In the genomic region with DNA sequence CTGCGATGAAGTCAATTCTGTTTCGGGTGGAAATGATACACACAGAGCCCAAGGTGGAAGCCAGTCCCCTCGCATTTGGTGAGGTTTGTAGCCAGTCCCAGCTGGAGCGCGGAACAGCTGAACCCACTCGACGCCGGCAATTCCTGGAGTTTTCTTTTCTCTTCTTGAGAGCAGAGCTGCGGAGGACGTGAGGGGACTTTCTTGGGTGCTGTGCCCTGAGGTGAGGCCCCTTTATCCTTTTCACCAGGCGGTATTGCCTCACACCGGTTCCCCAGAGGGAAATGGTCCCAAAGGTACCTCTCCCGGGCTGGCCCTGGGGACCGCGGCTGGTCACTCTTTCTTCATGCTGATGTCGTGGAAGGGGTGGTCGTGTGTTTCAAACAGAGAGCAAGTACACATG, we compare ENCODE assay signal across 17 cellular contexts.
"Had no signal": no experiment of that assay in that cellular context is flagged by ENCODE, and none has a peak within 500 bp of the region (broad histone marks: within the 10 kb centered on the region; RNA-seq: fewer than 3 reads in every experiment).

No MANE protein-coding gene starts in this region.

- DNase-seq: activated CD4-positive, alpha-beta T cell treated with anti-CD3 and anti-CD28 coated beads, Interleukin-2, amount 50 U/mL, for 1 hour; activated CD4-positive, CD25-positive, alpha-beta regulatory T cell treated with anti-CD3 and anti-CD28 coated beads, Interleukin-2, amount 50 U/mL, for 72 hours; activated CD8-positive, alpha-beta T cell treated with anti-CD3 and anti-CD28 coated beads, Interleukin-2, amount 10 ng/mL, durations not matched to agents 7 days and 5 days; activated naive CD4-positive, alpha-beta T cell treated with Interleukin-2 at 50 U/mL for 16 hours; activated naive CD8-positive, alpha-beta T cell treated with anti-CD3 and anti-CD28 coated beads for 36 hours; activated T-cell treated with anti-CD3 and anti-CD28 coated beads, Interleukin-2, amount 50 U/mL, for 48 hours; cortex of kidney; foreskin keratinocyte; kidney; left ventricle myocardium inferior; mammary epithelial cell; stimulated activated CD4-positive, alpha-beta T cell treated with anti-CD3 and anti-CD28 coated beads, Interleukin-4, amount 100 ng/mL, for 24 hours; stimulated activated naive CD8-positive, alpha-beta T cell treated with anti-CD3 and anti-CD28 coated beads, Interleukin-15, Interleukin-2, amounts not matched to agents 100 U/mL and 50 U/mL, for 24 hours had no signal

- H3K4me3 ChIP-seq: left ventricle myocardium inferior had no signal

- H3K27ac ChIP-seq: foreskin keratinocyte, left ventricle myocardium inferior, neutrophil, tibial artery, VCaP had no signal

- ATAC-seq: activated CD8-positive, alpha-beta T cell treated with anti-CD3 and anti-CD28 coated beads, Interleukin-2, amount 10 ng/mL, durations not matched to agents 7 days and 5 days; foreskin keratinocyte; SK-N-SH treated with all-trans-retinoic acid at 6 μM for 48 hours; stimulated activated naive CD8-positive, alpha-beta T cell treated with anti-CD3 and anti-CD28 coated beads, Interleukin-15, Interleukin-2, amounts not matched to agents 100 U/mL and 50 U/mL, for 24 hours had no signal

- H3K36me3 ChIP-seq: left ventricle myocardium inferior, neutrophil, tibial artery had no signal

- H3K27me3 ChIP-seq: foreskin keratinocyte, neutrophil had no signal

- H3K4me1 ChIP-seq: foreskin keratinocyte, left ventricle myocardium inferior had no signal

- H3K9me3 ChIP-seq: left ventricle myocardium inferior, neutrophil, tibial artery had no signal
